ENCODE assay signal across 8 cellular contexts in the genomic region with DNA sequence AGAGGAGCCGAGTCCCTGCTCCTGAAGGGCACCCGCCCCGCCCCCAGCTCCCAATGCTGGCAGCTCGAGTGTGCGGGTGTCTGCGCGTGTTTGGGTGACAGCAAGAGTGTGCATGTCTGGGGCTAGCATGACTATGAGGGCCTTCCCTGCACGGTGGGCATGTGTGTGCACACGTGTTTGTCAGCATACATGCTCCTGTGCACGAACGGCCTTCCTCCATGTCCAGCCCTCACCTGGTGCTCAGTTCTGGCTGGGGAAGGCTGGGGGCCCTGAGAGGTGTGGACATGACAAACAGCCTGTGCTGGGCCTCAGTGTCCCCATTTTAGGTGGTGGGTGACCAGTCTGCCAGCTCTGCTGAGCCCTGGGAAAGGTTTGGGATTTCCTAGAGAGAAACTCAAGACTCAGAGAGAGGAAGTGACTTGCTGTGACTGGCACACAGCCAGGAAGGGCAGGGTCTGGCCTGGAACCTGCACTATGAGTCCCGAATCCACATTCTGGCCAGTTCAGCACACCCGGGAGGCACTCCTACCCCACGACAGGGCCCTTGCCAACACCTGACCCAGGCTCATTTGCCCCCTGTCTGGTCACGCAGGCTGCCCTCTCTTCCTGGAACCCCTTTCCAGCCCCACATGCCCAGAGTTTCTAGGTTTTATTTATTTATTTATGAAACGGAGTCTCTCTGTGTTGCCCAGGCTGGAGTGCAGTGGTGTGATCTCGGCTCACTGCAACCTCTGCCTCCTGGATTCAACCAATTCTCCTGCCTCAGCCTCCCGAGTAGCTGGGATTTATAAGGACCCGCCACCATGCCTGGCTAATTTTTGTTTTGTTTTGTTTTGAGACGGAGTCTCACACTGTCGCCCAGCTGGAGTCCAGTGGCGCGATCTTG. TPM values are rescaled to one million over a fixed set of nuclear protein-coding genes. Genes with fewer than 3 reads are reported as not detected.
DNase-seq lines count a peak whose midpoint lies in the region; ATAC-seq and TF ChIP-seq lines count a peak whose summit lies in the region.

No MANE protein-coding gene starts in this region.

- CTCF ChIA-PET in IMR-90 (lab: Yijun Ruan, JAX): interaction anchor here (0.9 kb wide), 1 partner anchor 8 kb away, joined by 3 read pairs; no protein-coding TSS in a partner anchor
- CTCF ChIA-PET in activated CD8-positive, alpha-beta T cell treated with anti-CD3 and anti-CD28 coated beads for 36 hours (lab: Charles Lee): interaction anchor here (2.9 kb wide), 1 partner anchor 8 kb away, joined by 14 read pairs; a partner anchor contains a TSS

- peak overlapping the region; percentile 48 for H3K4me3 Mint-ChIP-seq in activated CD8-positive, alpha-beta T cell treated with anti-CD3 and anti-CD28 coated beads for 36 hours

- H3K9me3 Mint-ChIP-seq in activated CD8-positive, alpha-beta T cell treated with anti-CD3 and anti-CD28 coated beads for 36 hours: no peaks in the 10 kb centered on the region

- H3K36me3 ChIP-seq in IMR-90 (ENCODE audit: control insufficient read depth, insufficient read depth, low read length) (no peaks in the 10 kb centered on the region), HAP-1 (replicated peaks) (no peaks in the 10 kb centered on the region)

- peaks cover 17% of the 10 kb centered on the region for H3K4me1 Mint-ChIP-seq in activated CD8-positive, alpha-beta T cell treated with anti-CD3 and anti-CD28 coated beads for 36 hours (ENCODE audit: low read depth)

- H2AFZ ChIP-seq in IMR-90 (replicated peaks; ENCODE audit: low read length, poor library complexity): peak overlapping the region; percentile 18

- no TSS peak for BruUV-seq in IMR-90 (replicated peaks; lab: Mats Ljungman, UMichigan)

- no peak overlapping the region for H3K14ac ChIP-seq in IMR-90 (replicated peaks; ENCODE audit: low read depth, low read length)

- H3K36me3 Mint-ChIP-seq in activated CD8-positive, alpha-beta T cell treated with anti-CD3 and anti-CD28 coated beads for 36 hours (ENCODE audit: low read depth): no peaks in the 10 kb centered on the region

- ATAC-seq in IMR-90 (ENCODE audit: low read depth) (no peak), HG03139 (IDR thresholded peaks at IDR 0.05; ENCODE audit: unreplicated experiment) (no peak)
- no peak for ATAC-seq in activated CD8-positive, alpha-beta T cell treated with anti-CD3 and anti-CD28 coated beads for 36 hours

- H3K4me1 ChIP-seq in IMR-90 (ENCODE audit: control insufficient read depth, insufficient read depth, low read length): no peaks in the 10 kb centered on the region; the same call in 1 of the 2 replicates
- H3K4me1 ChIP-seq in HAP-1: peaks cover 3% of the 10 kb centered on the region

- WGBS in IMR-90 (ENCODE audit: extremely low coverage in 2 of 2, insufficient read length in 1 of 2), 2 experiments: 73% methylated on average over 11 of the region's 23 CpGs; no CpG with 5 or more reads in 1 of the 2 experiments

- in situ Hi-C loops in IMR-90 (cut with MboI; ENCODE audit: low sequenced_read_pairs): no loop called here
- in situ Hi-C loops in HAP-1 (cut with MboI; ENCODE audit: low sequenced_read_pairs): no loop called here

- peaks cover 25% of the 10 kb centered on the region for H3K27me3 Mint-ChIP-seq in activated CD8-positive, alpha-beta T cell treated with anti-CD3 and anti-CD28 coated beads for 36 hours

- H2BK120ac ChIP-seq in IMR-90 (ENCODE audit: low read depth, low read length): no peak overlapping the region

- H3K4me2 ChIP-seq in IMR-90 (ENCODE audit: low read depth, low read length): no peak overlapping the region

- DNase-seq in NCI-H1417 (lab: John Stamatoyannopoulos, UW): peak in 2 of 3 experiments; percentile 24 to 57
- no peak for DNase-seq in NCI-H1417 treated with DMSO at 0.1 percent for 48 hours (lab: John Stamatoyannopoulos, UW)
- peak; percentile 63 for DNase-seq in IMR-90
- DNase-seq in activated CD8-positive, alpha-beta T cell treated with anti-CD3 and anti-CD28 coated beads for 36 hours: peak; percentile 51
- peak; percentile 64 for DNase-seq in medulla oblongata (ENCODE audit: extremely low spot score)
- DNase-seq in HAP-1 (ENCODE audit: low spot score in 2 of 2): no peak
- no peak for DNase-seq in dedifferentiated amniotic fluid mesenchymal stem cell (ENCODE audit: extremely low spot score)

- TF ChIP-seq RAD21 in IMR-90 (IDR thresholded peaks at IDR 0.05; ENCODE audit: low read length): no peak

- 0 out of 2 replicates have a peak overlapping the region, but pooled peaks have one; percentile 4 for H2AK5ac ChIP-seq in IMR-90 (ENCODE audit: low read depth, low read length)

- intact Hi-C loops in IMR-90 (cut with micrococcal nuclease): no loop called here
- intact Hi-C loops in activated CD8-positive, alpha-beta T cell treated with anti-CD3 and anti-CD28 coated beads for 36 hours (cut with micrococcal nuclease): no loop called here

- H3K56ac ChIP-seq in IMR-90 (ENCODE audit: extremely low read depth, insufficient read depth, low read length): no peak overlapping the region

- no peak overlapping the region for H3K18ac ChIP-seq in IMR-90 (ENCODE audit: low read depth, low read length)

- H2AK9ac ChIP-seq in IMR-90 (replicated peaks; ENCODE audit: low read depth, low read length, poor library complexity): peak overlapping the region; percentile 5

- H3K79me1 ChIP-seq in IMR-90 (ENCODE audit: low read depth in 1 of 2, low read length in 2 of 2): no peaks in the 10 kb centered on the region

- H2BK15ac ChIP-seq in IMR-90 (ENCODE audit: low read depth, low read length): no peak overlapping the region

- no peak overlapping the region for H4K5ac ChIP-seq in IMR-90 (ENCODE audit: low read depth, low read length)

- dilution Hi-C loops in IMR-90 (cut with HindIII; ENCODE audit: low sequenced_read_pairs, unreplicated experiment): no loop called here

- POLR2A ChIA-PET in IMR-90 (lab: Charles Lee; ENCODE audit: unreplicated experiment): no interaction called here
- POLR2A ChIA-PET in activated CD8-positive, alpha-beta T cell treated with anti-CD3 and anti-CD28 coated beads for 36 hours (lab: Charles Lee): interaction anchor here (1.2 to 11.9 kb wide), 3 partner anchors 9 to 83 kb away, joined by 4 to 134 read pairs (median 12); no protein-coding TSS in a partner anchor

- no peak overlapping the region for H4K8ac ChIP-seq in IMR-90 (ENCODE audit: low read depth in 2 of 2, low read length in 2 of 2)

- no peak overlapping the region for H3K9ac ChIP-seq in IMR-90 (ENCODE audit: low read depth, low read length)

- H3K9me3 ChIP-seq in IMR-90 (ENCODE audit: control insufficient read depth, insufficient read depth, low read length) (no peaks in the 10 kb centered on the region), HAP-1 (no peaks in the 10 kb centered on the region)

- no peak overlapping the region for H3K23ac ChIP-seq in IMR-90 (ENCODE audit: low read depth, low read length)

- no peak overlapping the region for H4K91ac ChIP-seq in IMR-90 (ENCODE audit: insufficient read depth, low read depth, low read length)

- peak overlapping the region; percentile 66 for H3K27ac Mint-ChIP-seq in activated CD8-positive, alpha-beta T cell treated with anti-CD3 and anti-CD28 coated beads for 36 hours

- no peak for TF ChIP-seq CTCF in IMR-90 (conservative IDR thresholded peaks at IDR 0.05; ENCODE audit: low read depth, low read length)
- TF ChIP-seq CTCF in activated CD8-positive, alpha-beta T cell treated with anti-CD3 and anti-CD28 coated beads for 36 hours (IDR thresholded peaks at IDR 0.05): no peak

- H3K27ac ChIP-seq in IMR-90 (ENCODE audit: insufficient read depth, low read length): no peak overlapping the region

- no peak overlapping the region for H3K4ac ChIP-seq in IMR-90 (ENCODE audit: low read depth, low read length)

- no peaks in the 10 kb centered on the region for H4K20me1 ChIP-seq in IMR-90 (ENCODE audit: insufficient read depth, low read length)

- H2BK20ac ChIP-seq in IMR-90 (ENCODE audit: low read depth, low read length): no peak overlapping the region

- no peak for TF ChIP-seq POLR2A in IMR-90 (IDR thresholded peaks at IDR 0.05; ENCODE audit: low read depth, low read length)

- H3K27me3 ChIP-seq in IMR-90 (ENCODE audit: control insufficient read depth, insufficient read depth, low read length) (peaks cover 47% of the 10 kb centered on the region), HAP-1 (ENCODE audit: low read depth) (peaks cover 3% of the 10 kb centered on the region)

- no peak overlapping the region for H3K4me3 ChIP-seq in IMR-90 (ENCODE audit: insufficient read depth, low read depth, low read length)
- no peak overlapping the region for H3K4me3 ChIP-seq in HAP-1

- no peaks in the 10 kb centered on the region; the same call in 1 of the 2 replicates for H3K9me1 ChIP-seq in IMR-90 (ENCODE audit: insufficient read depth, low read length)

- no peak overlapping the region for H2BK5ac ChIP-seq in IMR-90 (ENCODE audit: low read depth, low read length, poor library complexity, severe bottlenecking)

TF ChIP-seq in IMR-90, 13 proteins besides CTCF, POLR2A, EP300 and RAD21 (continues in another document):
- TF ChIP-seq SMC3 (IDR thresholded peaks at IDR 0.05; ENCODE audit: low read depth, low read length) (no peak), RFX5 (IDR thresholded peaks at IDR 0.05; ENCODE audit: low read depth, low read length) (no peak), CHD1 (IDR thresholded peaks at IDR 0.05; ENCODE audit: low read depth, low read length) (no peak), CEBPB (IDR thresholded peaks at IDR 0.05; ENCODE audit: low read depth, low read length) (no peak)

RNA-seq across cellular contexts. Expression of a gene that starts 3.3 kb away (rescaled TPM):
- not detected in 2 replicates for total RNA-seq in IMR-90 (2012; rRNA removed)
- not detected in 2 replicates for polyA plus RNA-seq in IMR-90 (2012; rRNA removed)
- polyA plus RNA-seq in IMR-90 (2012; cell fraction: cytosol; rRNA removed): not detected in 2 replicates
- not detected in 2 replicates for polyA plus RNA-seq in IMR-90 (2012; cell fraction: nucleus; rRNA removed; ENCODE audit: low replicate concordance)
- total RNA-seq in activated CD8-positive, alpha-beta T cell treated with anti-CD3 and anti-CD28 coated beads for 36 hours: 1 to 10 TPM; 2.3 to 2.7 TPM

RNA-seq across cellular contexts. Expression of a gene that starts 8.5 kb away (rescaled TPM):
- total RNA-seq in IMR-90 (2012; rRNA removed): under 0.01 TPM in 1 of 2 replicates, not detected in the other
- 0.14 and 0.16 TPM in 2 replicates for polyA plus RNA-seq in IMR-90 (2012; rRNA removed)
- polyA plus RNA-seq in IMR-90 (2012; cell fraction: cytosol; rRNA removed): 0.08 and 0.09 TPM in 2 replicates
- 1.1 and 1.9 TPM in 2 replicates for polyA plus RNA-seq in IMR-90 (2012; cell fraction: nucleus; rRNA removed; ENCODE audit: low replicate concordance)
- total RNA-seq in activated CD8-positive, alpha-beta T cell treated with anti-CD3 and anti-CD28 coated beads for 36 hours: 1 to 10 TPM; 4.0 TPM

RNA-seq across cellular contexts. Expression of a gene that starts 28.8 kb away (rescaled TPM):
- total RNA-seq in IMR-90 (2012; rRNA removed): 14.7 and 18.1 TPM in 2 replicates
- polyA plus RNA-seq in IMR-90 (2012; rRNA removed): 20.1 and 31.3 TPM in 2 replicates
- 10.5 and 19.3 TPM in 2 replicates for polyA plus RNA-seq in IMR-90 (2012; cell fraction: cytosol; rRNA removed)
- 8.7 and 23.0 TPM in 2 replicates for polyA plus RNA-seq in IMR-90 (2012; cell fraction: nucleus; rRNA removed; ENCODE audit: low replicate concordance)
- 10 to 100 TPM; 62.5 to 63.1 TPM for total RNA-seq in activated CD8-positive, alpha-beta T cell treated with anti-CD3 and anti-CD28 coated beads for 36 hours

RNA-seq across cellular contexts. Expression of a gene that starts 51.1 kb away (rescaled TPM):
- total RNA-seq in IMR-90 (2012; rRNA removed): under 0.01 and 0.18 TPM in 2 replicates
- polyA plus RNA-seq in IMR-90 (2012; rRNA removed): 0.14 and 0.15 TPM in 2 replicates
- 0.02 and 0.13 TPM in 2 replicates for polyA plus RNA-seq in IMR-90 (2012; cell fraction: cytosol; rRNA removed)
- polyA plus RNA-seq in IMR-90 (2012; cell fraction: nucleus; rRNA removed; ENCODE audit: low replicate concordance): 0.12 and 0.17 TPM in 2 replicates
- under 1 TPM; 0.20 to 0.36 TPM for total RNA-seq in activated CD8-positive, alpha-beta T cell treated with anti-CD3 and anti-CD28 coated beads for 36 hours

Comparison
In these comparisons a context has a peak if more than half of its experiments do, and no peak if none do; other contexts are left out.
1. DNase-seq: peak in NCI-H1417 (2 of 3), IMR-90 (single experiment), activated CD8-positive, alpha-beta T cell treated with anti-CD3 and anti-CD28 coated beads for 36 hours (single experiment) and medulla oblongata (single experiment); none in NCI-H1417 treated with DMSO at 0.1 percent for 48 hours (single experiment), HAP-1 (0 of 2) and dedifferentiated amniotic fluid mesenchymal stem cell (single experiment).